In the genomic region with DNA sequence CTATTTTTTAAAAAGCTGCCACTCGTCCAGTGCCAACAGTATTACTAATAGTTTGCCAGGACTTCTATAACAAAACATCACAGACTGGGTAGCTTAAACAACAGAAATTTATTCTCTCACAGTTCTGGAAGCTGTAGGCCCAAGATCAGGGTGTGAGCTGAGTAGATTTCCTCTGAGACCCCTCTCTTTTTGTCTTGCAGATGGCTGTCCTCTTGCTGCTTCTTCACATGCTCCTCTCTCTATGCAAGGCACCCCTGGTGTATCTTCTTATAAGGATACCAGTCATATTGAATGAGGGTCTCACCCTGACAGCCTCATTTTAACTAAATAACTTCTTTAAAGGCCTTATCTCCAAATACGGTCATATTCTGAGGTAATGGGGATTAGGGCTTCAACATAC, we compare ENCODE assay signal across 20 cellular contexts.
DNase-seq lines count a peak whose midpoint lies in the region; ATAC-seq and TF ChIP-seq lines count a peak whose summit lies in the region.
"Had no signal": no experiment of that assay in that cellular context is flagged by ENCODE, and none has a peak within 500 bp of the region (broad histone marks: within the 10 kb centered on the region; RNA-seq: fewer than 3 reads in every experiment).

No MANE protein-coding gene starts in this region.

- H3K23me2 ChIP-seq in H9 (ENCODE audit: insufficient read length, low read depth, low read length, poor library complexity, severe bottlenecking) = no peaks in the 10 kb centered on the region

- no peaks in the 10 kb centered on the region for H3K9me3 ChIP-seq in H9 (ENCODE audit: control insufficient read depth, low read depth, low read length)
- H3K9me3 ChIP-seq: BE2C; BLaER1 treated with 17β-estradiol and CSF1 and Interleukin-3, amounts not matched to agents 10 nM and 100 nM had no signal

- no peak for TF ChIP-seq POLR2A in GM18505 (IDR thresholded peaks at IDR 0.05; ENCODE audit: borderline replicate concordance, extremely low read depth, insufficient read depth, insufficient read length)

- H3K4me1 ChIP-seq in H9 (ENCODE audit: insufficient read depth, low read length) = peaks cover 3% of the 10 kb centered on the region; the same call in 1 of the 2 replicates
- H3K4me1 ChIP-seq: BE2C; BLaER1 treated with 17β-estradiol and CSF1 and Interleukin-3, amounts not matched to agents 10 nM and 100 nM had no signal

- no peak overlapping the region for H4K8ac ChIP-seq in H9 (replicated peaks; ENCODE audit: insufficient read length, low read depth, low read length)

- H3K4me1 Mint-ChIP-seq in H9 (peaks cover 15 to 22% of the 10 kb centered on the region in 2 experiments), WTC11 (peaks cover 20% of the 10 kb centered on the region)
- no peaks in the 10 kb centered on the region for H3K4me1 Mint-ChIP-seq in activated CD4-positive, alpha-beta memory T cell treated with anti-CD3 and anti-CD28 coated beads, Interleukin-2, amount 10 ng/mL, durations not matched to agents 7 days and 5 days
- H3K4me1 Mint-ChIP-seq: CD14-positive monocyte; CD8-positive, alpha-beta memory T cell had no signal

- H2BK15ac ChIP-seq in H9 (ENCODE audit: low read depth, low read length) = no peak overlapping the region

- H3K23ac ChIP-seq in H9 (ENCODE audit: insufficient read length, low read depth, low read length) = no peak overlapping the region

- POLR2A ChIA-PET in WTC11 (lab: Charles Lee) = no interaction called here
- POLR2A ChIA-PET in activated CD4-positive, alpha-beta memory T cell treated with anti-CD3 and anti-CD28 coated beads, Interleukin-2, amount 10 ng/mL, durations not matched to agents 7 days and 5 days (lab: Charles Lee) = no interaction called here

- H3K14ac ChIP-seq in H9 (ENCODE audit: insufficient read depth, low read length) = no peak overlapping the region

- no peak overlapping the region for H3K4ac ChIP-seq in H9 (ENCODE audit: low read depth, low read length)

- H3K9ac ChIP-seq in H9 (ENCODE audit: extremely low read depth, insufficient read length, low read length) = no peak overlapping the region
- H3K9ac ChIP-seq: BLaER1 treated with 17β-estradiol and CSF1 and Interleukin-3, amounts not matched to agents 10 nM and 100 nM; GM23248 had no signal

- H4K20me1 ChIP-seq in H9 (ENCODE audit: control insufficient read depth, insufficient read depth, insufficient read length) = no peaks in the 10 kb centered on the region
- H4K20me1 ChIP-seq: BLaER1 treated with 17β-estradiol and CSF1 and Interleukin-3, amounts not matched to agents 10 nM and 100 nM had no signal

- H3K9me3 Mint-ChIP-seq in H9 (no peaks in the 10 kb centered on the region), WTC11 (peaks cover 4% of the 10 kb centered on the region)
- peaks cover 5% of the 10 kb centered on the region for H3K9me3 Mint-ChIP-seq in activated CD4-positive, alpha-beta memory T cell treated with anti-CD3 and anti-CD28 coated beads, Interleukin-2, amount 10 ng/mL, durations not matched to agents 7 days and 5 days

- no peak overlapping the region for H3K56ac ChIP-seq in H9 (ENCODE audit: insufficient read length, low read depth, low read length)

- H3K79me2 ChIP-seq in H9 (ENCODE audit: insufficient read depth, low read length) = no peaks in the 10 kb centered on the region

- H3K36me3 Mint-ChIP-seq in H9 (ENCODE audit: insufficient read depth in 1 of 3, low read depth in 3 of 3) (peaks cover 0 to 4% (median 1%) of the 10 kb centered on the region in 3 experiments; a peak in 3 of 7 replicates), WTC11 (0 out of 2 replicates have a peak, but pooled peaks cover under 1% of the 10 kb centered on the region)
- H3K36me3 Mint-ChIP-seq in activated CD4-positive, alpha-beta memory T cell treated with anti-CD3 and anti-CD28 coated beads, Interleukin-2, amount 10 ng/mL, durations not matched to agents 7 days and 5 days (ENCODE audit: low read depth) = no peaks in the 10 kb centered on the region
- H3K36me3 Mint-ChIP-seq: CD14-positive monocyte; CD8-positive, alpha-beta memory T cell had no signal

- no peaks in the 10 kb centered on the region for H3K27me3 ChIP-seq in H9 (ENCODE audit: insufficient read depth, low read length)
- H3K27me3 ChIP-seq: BE2C; BLaER1 treated with 17β-estradiol and CSF1 and Interleukin-3, amounts not matched to agents 10 nM and 100 nM had no signal

- no CpG with 5 or more reads among the region's 2 CpGs for WGBS in H9 (ENCODE audit: extremely low coverage, insufficient read length, low lambda C conversion rate)

- no peak overlapping the region for H3T11ph ChIP-seq in H9 (ENCODE audit: low read length)

- H3K79me1 ChIP-seq in H9 (ENCODE audit: insufficient read depth, low read depth, low read length, poor library complexity, severe bottlenecking) = no peaks in the 10 kb centered on the region

- no peak overlapping the region for H2BK12ac ChIP-seq in H9 (ENCODE audit: insufficient read length, low read depth, low read length)

- no peak overlapping the region for H4K91ac ChIP-seq in H9 (ENCODE audit: insufficient read length, low read depth, low read length)

- no peak overlapping the region for H3K18ac ChIP-seq in H9 (ENCODE audit: insufficient read length, low read depth, low read length)

- no peak overlapping the region for H2BK120ac ChIP-seq in H9 (ENCODE audit: low read depth, low read length, poor library complexity, severe bottlenecking)

- no peak overlapping the region for H2BK20ac ChIP-seq in H9 (ENCODE audit: low read depth, low read length, poor library complexity, severe bottlenecking)

- no peak for TF ChIP-seq CTCF in H9 (conservative IDR thresholded peaks at IDR 0.05)
- TF ChIP-seq CTCF in WTC11 (IDR thresholded peaks at IDR 0.05) = no peak

- no peak overlapping the region for H4K5ac ChIP-seq in H9 (ENCODE audit: insufficient read length, low read depth, low read length)

- H3K27ac ChIP-seq in H9 (ENCODE audit: insufficient read length, low read depth, low read length) = no peak overlapping the region
- H3K27ac ChIP-seq: 22Rv1; BLaER1 treated with 17β-estradiol and CSF1 and Interleukin-3, amounts not matched to agents 10 nM and 100 nM; GM23248 had no signal

- CTCF ChIA-PET in WTC11 (lab: Charles Lee) = no interaction called here
- CTCF ChIA-PET in activated CD4-positive, alpha-beta memory T cell treated with anti-CD3 and anti-CD28 coated beads, Interleukin-2, amount 10 ng/mL, durations not matched to agents 7 days and 5 days (lab: Charles Lee) = no interaction called here

- DNase-seq in Ammon's horn (ENCODE audit: low spot score) (peak; percentile 3), H9 (no peak), WTC11 (ENCODE audit: low spot score) (no peak), iPS-NIHi11 (ENCODE audit: low spot score) (peak; percentile 17)
- DNase-seq in activated CD4-positive, alpha-beta T cell treated with anti-CD3 and anti-CD28 coated beads, Interleukin-2, amount 50 U/mL, for 4 hours = no peak
- DNase-seq in activated CD4-positive, alpha-beta memory T cell treated with anti-CD3 and anti-CD28 coated beads, Interleukin-2, amount 10 ng/mL, durations not matched to agents 7 days and 5 days = no peak
- DNase-seq: BE2C; CD4-positive, alpha-beta T cell; CD8-positive, alpha-beta memory T cell; DMS 273 treated with DMSO at 0.1 percent for 48 hours; DMS79; EL; GDM1; GM23248 had no signal

- H2AFZ ChIP-seq in H9 (ENCODE audit: low read length) = no peak overlapping the region
- H2AFZ ChIP-seq: GM23248 had no signal

- H2BK5ac ChIP-seq in H9 (ENCODE audit: insufficient read length, low read length) = no peak overlapping the region

- H3K4me3 Mint-ChIP-seq in H9 (no peak overlapping the region), WTC11 (no peak overlapping the region)
- H3K4me3 Mint-ChIP-seq in activated CD4-positive, alpha-beta memory T cell treated with anti-CD3 and anti-CD28 coated beads, Interleukin-2, amount 10 ng/mL, durations not matched to agents 7 days and 5 days = no peak overlapping the region
- H3K4me3 Mint-ChIP-seq: CD14-positive monocyte; CD4-positive, alpha-beta T cell; CD8-positive, alpha-beta memory T cell had no signal

- H2AK5ac ChIP-seq in H9 (ENCODE audit: insufficient read length, low read length) = no peak overlapping the region

- H3K27ac Mint-ChIP-seq in H9 (peak overlapping the region; percentile 37 to 81 (median 77); a peak in 2 of 7 replicates), WTC11 (peak overlapping the region; percentile 20)
- no peak overlapping the region for H3K27ac Mint-ChIP-seq in activated CD4-positive, alpha-beta memory T cell treated with anti-CD3 and anti-CD28 coated beads, Interleukin-2, amount 10 ng/mL, durations not matched to agents 7 days and 5 days
- H3K27ac Mint-ChIP-seq: CD14-positive monocyte; CD4-positive, alpha-beta T cell; CD8-positive, alpha-beta memory T cell had no signal

- H3K4me2 ChIP-seq in H9 (ENCODE audit: insufficient read depth, insufficient read length, low read length) = no peak overlapping the region
- H3K4me2 ChIP-seq: BLaER1 treated with 17β-estradiol and CSF1 and Interleukin-3, amounts not matched to agents 10 nM and 100 nM had no signal

- no peaks in the 10 kb centered on the region for H3K27me3 Mint-ChIP-seq in H9 (ENCODE audit: low read depth)
- H3K27me3 Mint-ChIP-seq in WTC11 (ENCODE audit: low read depth) = no peaks in the 10 kb centered on the region
- no peaks in the 10 kb centered on the region for H3K27me3 Mint-ChIP-seq in activated CD4-positive, alpha-beta memory T cell treated with anti-CD3 and anti-CD28 coated beads, Interleukin-2, amount 10 ng/mL, durations not matched to agents 7 days and 5 days
- H3K27me3 Mint-ChIP-seq: CD4-positive, alpha-beta T cell; CD8-positive, alpha-beta memory T cell had no signal

- ATAC-seq in WTC11 = peak; percentile 76
- no peak for ATAC-seq in HG03097 (IDR thresholded peaks at IDR 0.05; ENCODE audit: low FRiP score, unreplicated experiment)
- no peak for ATAC-seq in GM18505 (IDR thresholded peaks at IDR 0.05; ENCODE audit: unreplicated experiment)
- ATAC-seq: HCT116 had no signal

TF ChIP-seq in WTC11, 78 proteins besides CTCF, POLR2A, EP300 and RAD21 (continues in another document):
- no peak for TF ChIP-seq ZMAT4 (CRISPR knock-in tag; IDR thresholded peaks at IDR 0.05)
- TF ChIP-seq, protein P1, sequence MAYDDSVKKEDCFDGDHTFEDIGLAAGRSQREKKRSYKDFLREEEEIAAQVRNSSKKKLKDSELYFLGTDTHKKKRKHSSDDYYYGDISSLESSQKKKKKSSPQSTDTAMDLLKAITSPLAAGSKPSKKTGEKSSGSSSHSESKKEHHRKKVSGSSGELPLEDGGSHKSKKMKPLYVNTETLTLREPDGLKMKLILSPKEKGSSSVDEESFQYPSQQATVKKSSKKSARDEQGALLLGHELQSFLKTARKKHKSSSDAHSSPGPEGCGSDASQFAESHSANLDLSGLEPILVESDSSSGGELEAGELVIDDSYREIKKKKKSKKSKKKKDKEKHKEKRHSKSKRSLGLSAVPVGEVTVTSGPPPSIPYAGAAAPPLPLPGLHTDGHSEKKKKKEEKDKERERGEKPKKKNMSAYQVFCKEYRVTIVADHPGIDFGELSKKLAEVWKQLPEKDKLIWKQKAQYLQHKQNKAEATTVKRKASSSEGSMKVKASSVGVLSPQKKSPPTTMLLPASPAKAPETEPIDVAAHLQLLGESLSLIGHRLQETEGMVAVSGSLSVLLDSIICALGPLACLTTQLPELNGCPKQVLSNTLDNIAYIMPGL (CRISPR knock-in tag; IDR thresholded peaks at IDR 0.05) = no peak

Comparison
In these comparisons a context has a peak if more than half of its experiments do, and no peak if none do; other contexts are left out.
1. DNase-seq: peak in Ammon's horn (single experiment) and iPS-NIHi11 (single experiment); none in H9 (single experiment), WTC11 (single experiment), activated CD4-positive, alpha-beta T cell treated with anti-CD3 and anti-CD28 coated beads, Interleukin-2, amount 50 U/mL, for 4 hours (0 of 2) and activated CD4-positive, alpha-beta memory T cell treated with anti-CD3 and anti-CD28 coated beads, Interleukin-2, amount 10 ng/mL, durations not matched to agents 7 days and 5 days (single experiment).